8 cellular contexts compared by ENCODE assay signal in the genomic region with DNA sequence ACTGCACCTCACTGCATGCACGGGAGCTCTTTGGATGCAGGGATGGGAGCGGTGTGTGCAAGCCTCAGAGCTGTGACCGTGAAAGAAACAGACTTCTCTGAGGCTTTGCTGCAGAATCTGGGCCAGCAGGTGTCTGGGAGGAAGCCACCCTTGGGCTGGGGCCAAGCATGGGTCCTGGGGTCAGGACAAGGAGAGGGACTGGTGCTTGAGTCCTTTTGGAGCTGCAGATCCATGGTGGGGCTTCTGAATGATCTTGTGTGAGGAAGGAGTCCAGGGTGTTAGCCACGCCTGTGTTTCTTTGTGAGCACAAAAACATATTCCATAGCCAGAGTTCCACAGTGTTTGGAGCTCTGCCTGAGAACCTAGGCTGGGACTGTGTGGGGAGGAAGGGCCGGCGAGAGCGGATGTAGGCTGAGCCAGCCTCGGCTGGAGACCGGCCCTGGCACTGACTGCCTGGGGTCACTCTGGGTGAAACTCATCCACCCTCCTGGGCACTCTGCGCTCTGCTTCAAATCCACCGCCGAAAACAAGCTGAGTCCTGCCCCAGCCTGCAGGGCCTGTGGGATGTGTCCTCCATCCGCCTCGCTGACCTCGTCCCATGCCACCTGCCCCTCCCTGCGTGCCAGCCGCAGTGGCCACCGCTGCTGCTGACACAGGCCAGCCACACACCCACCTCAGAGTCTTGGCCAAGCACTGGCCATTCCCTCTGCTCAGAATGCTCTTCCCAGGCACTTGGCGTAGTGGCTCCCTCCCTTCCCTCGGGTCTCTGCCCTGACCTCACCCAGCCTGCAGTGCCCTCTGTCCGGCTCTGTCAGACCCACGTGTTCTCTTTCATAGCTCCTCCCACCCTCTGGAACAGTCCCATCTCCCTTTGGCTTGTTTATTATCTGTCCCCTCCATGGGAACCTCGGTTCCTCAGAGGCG. TPM values are rescaled to one million over a fixed set of nuclear protein-coding genes. Genes with fewer than 3 reads are reported as not detected.
DNase-seq lines count a peak whose midpoint lies in the region; ATAC-seq and TF ChIP-seq lines count a peak whose summit lies in the region.

No MANE protein-coding gene starts in this region.

- H3K79me2 ChIP-seq in PC-9 (ENCODE audit: low read depth): peaks cover 50% of the 10 kb centered on the region

- peaks cover 64% of the 10 kb centered on the region for H3F3A ChIP-seq in PC-9 (ENCODE audit: insufficient read depth, low read depth)

- no peak for TF ChIP-seq CTCF in PC-9 (conservative IDR thresholded peaks at IDR 0.05)
- TF ChIP-seq CTCF in epithelial cell of proximal tubule (conservative IDR thresholded peaks at IDR 0.05; ENCODE audit: low read depth, low read length): no peak
- TF ChIP-seq CTCF in mucosa of descending colon (IDR thresholded peaks at IDR 0.05): no peak
- no peak for TF ChIP-seq CTCF in transverse colon (IDR thresholded peaks at IDR 0.05)

- H3K9me3 ChIP-seq in PC-9 (ENCODE audit: insufficient read depth, low read depth) (no peaks in the 10 kb centered on the region), mucosa of descending colon (no peaks in the 10 kb centered on the region), transverse colon (no peaks in the 10 kb centered on the region)

- peak overlapping the region; percentile 99 for H3K27ac ChIP-seq in PC-9
- H3K27ac ChIP-seq in transverse colon: peak overlapping the region; percentile 76 to 87 (median 85)

- no TSS peak for BruUV-seq in PC-9 (replicated peaks; lab: Mats Ljungman, UMichigan)

- intact Hi-C loops in PC-9 (cut with micrococcal nuclease; ENCODE audit: unreplicated experiment): loop anchor here (1.0 to 5.0 kb wide), 4 partner anchors 9 to 448 kb away; no protein-coding TSS in a partner anchor
- intact Hi-C loops in mucosa of descending colon (cut with DNase I, micrococcal nuclease): no loop called here
- intact Hi-C loops in transverse colon (cut with DNase I; ENCODE audit: low total_unique reads): loop anchor here (10.0 kb wide), 1 partner anchor 146 kb away; no protein-coding TSS in a partner anchor

- H3K36me3 ChIP-seq in PC-9 (ENCODE audit: low read depth) (0 out of 2 replicates have a peak, but pooled peaks cover 3% of the 10 kb centered on the region), mucosa of descending colon (ENCODE audit: low read depth) (no peaks in the 10 kb centered on the region), transverse colon (no peaks in the 10 kb centered on the region)

- CTCF ChIA-PET in PC-9 (lab: Charles Lee): interaction anchor here (0.6 to 1.8 kb wide), 4 partner anchors 29 to 127 kb away, joined by 3 to 6 read pairs (median 4); no protein-coding TSS in a partner anchor

- in situ Hi-C loops in transverse colon (cut with MboI; ENCODE audit: low pct_ligation_motif_present in 1 of 4, low pct_unique_long_range_greater_than_20kb in 1 of 4, low sequenced_read_pairs in 3 of 4): no loop called here

- peak; percentile 20 for ATAC-seq in mucosa of descending colon
- ATAC-seq in HG03439 (IDR thresholded peaks at IDR 0.05; ENCODE audit: unreplicated experiment): no peak

- H3K4me2 ChIP-seq in PC-9: peak overlapping the region; percentile 68

- TF ChIP-seq EP300 in transverse colon (IDR thresholded peaks at IDR 0.05; ENCODE audit: low read depth): no peak

- POLR2A ChIA-PET in PC-9 (lab: Charles Lee; ENCODE audit: unreplicated experiment): interaction anchor here (0.6 to 1.5 kb wide), 3 partner anchors 82 to 451 kb away, joined by 3 to 24 read pairs (median 5); no protein-coding TSS in a partner anchor

- H3K9me2 ChIP-seq in PC-9 (ENCODE audit: insufficient read depth): no peaks in the 10 kb centered on the region

- no peaks in the 10 kb centered on the region for H4K20me1 ChIP-seq in PC-9 (ENCODE audit: insufficient read depth)

- DNase-seq in PC-9 (peak; percentile 64 to 90), epithelial cell of proximal tubule (ENCODE audit: low read depth) (no peak), mucosa of descending colon (peak in 1 of 3 donors; percentile 54), transverse colon (peak; percentile 62), COR-L47 (lab: John Stamatoyannopoulos, UW) (no peak), NCI-H2081 (lab: John Stamatoyannopoulos, UW) (no peak), NCI-H146 (lab: John Stamatoyannopoulos, UW) (no peak)

- 46 to 69% methylated on average over 3 to 24 of the region's 24 CpGs for WGBS in transverse colon (ENCODE audit: low coverage in 1 of 2), 2 donors

- H2AFZ ChIP-seq in PC-9: no peak overlapping the region

- H3K27me3 ChIP-seq in PC-9 (ENCODE audit: insufficient read depth, low read depth) (no peaks in the 10 kb centered on the region), transverse colon (no peaks in the 10 kb centered on the region)

- H3K4me1 ChIP-seq in PC-9 (replicated peaks; ENCODE audit: insufficient read depth): peaks cover 65% of the 10 kb centered on the region
- H3K4me1 ChIP-seq in mucosa of descending colon (ENCODE audit: low read depth): peaks cover 38% of the 10 kb centered on the region
- H3K4me1 ChIP-seq in transverse colon: peaks cover 40 to 60% (median 49%) of the 10 kb centered on the region in 4 donors

- H3K4me3 ChIP-seq in PC-9 (no peak overlapping the region), epithelial cell of proximal tubule (ENCODE audit: low read depth, low read length) (peak overlapping the region; percentile 15), mucosa of descending colon (no peak overlapping the region), transverse colon (no peak overlapping the region)

- no peak for TF ChIP-seq POLR2A in transverse colon (IDR thresholded peaks at IDR 0.05)

RNA-seq across cellular contexts. Expression of a gene that starts 26.7 kb away (rescaled TPM):
- total RNA-seq in PC-9 (2021): 106 and 159 TPM in 2 replicates
- total RNA-seq in epithelial cell of proximal tubule: 99.1 and 155 TPM in 2 replicates
- total RNA-seq in mucosa of descending colon: 100 to 1,000 TPM; 153 to 222 (median 199) TPM
- 100 to 1,000 TPM; 125 to 252 (median 184) TPM for total RNA-seq in transverse colon

Comparison
In these comparisons a context has a peak if more than half of its experiments do, and no peak if none do; other contexts are left out.
1. DNase-seq: peak in PC-9 (2 of 2) and transverse colon (single experiment); none in epithelial cell of proximal tubule (single experiment), COR-L47 (single experiment), NCI-H2081 (0 of 2) and NCI-H146 (single experiment).
2. intact Hi-C loops: an anchor here in PC-9 (1.0 to 5.0 kb wide) and transverse colon (10.0 kb wide); none called in mucosa of descending colon.